9 cellular contexts compared by ENCODE assay signal in genomic region chr19:4304509-4305252, GRCh38. TPM values are rescaled to one million over a fixed set of nuclear protein-coding genes. Genes with fewer than 3 reads are reported as not detected.
DNase-seq lines count a peak whose midpoint lies in the region; ATAC-seq and TF ChIP-seq lines count a peak whose summit lies in the region.
"Had no signal": no experiment of that assay in that cellular context is flagged by ENCODE, and none has a peak within 500 bp of the region (broad histone marks: within the 10 kb centered on the region; RNA-seq: fewer than 3 reads in every experiment).

Gene FSD1 (plus strand): TSS chr19:4304598. CDS start chr19:4304747, 149 bp downstream.

- H3K4me3 ChIP-seq in BLaER1 treated with 17β-estradiol and CSF1 and Interleukin-3, amounts not matched to agents 10 nM and 100 nM, result peak within 1 kb of the TSS; percentile 42 to 70 (median 59)

- peak within 1 kb of the TSS; percentile 39 to 85 (median 72) for H3K4me2 ChIP-seq in BLaER1 treated with 17β-estradiol and CSF1 and Interleukin-3, amounts not matched to agents 10 nM and 100 nM

- H3K9me3 ChIP-seq in BLaER1 treated with 17β-estradiol and CSF1 and Interleukin-3, amounts not matched to agents 10 nM and 100 nM (replicated peaks in 1 of 11), result no peaks in the 10 kb centered on the region

- no peaks in the 10 kb centered on the region; a peak in 1 of 22 replicates for H4K20me1 ChIP-seq in BLaER1 treated with 17β-estradiol and CSF1 and Interleukin-3, amounts not matched to agents 10 nM and 100 nM

- no peak for ATAC-seq in HG03097 (IDR thresholded peaks at IDR 0.05; ENCODE audit: low FRiP score, unreplicated experiment)

- H3K4me3 Mint-ChIP-seq in HFFc6, result peak within 1 kb of the TSS; percentile 64

- no peaks in the 10 kb centered on the region for H3K27me3 ChIP-seq in BLaER1 treated with 17β-estradiol and CSF1 and Interleukin-3, amounts not matched to agents 10 nM and 100 nM

- TF ChIP-seq CTCF in HFFc6 (IDR thresholded peaks at IDR 0.05) (no peak), RWPE1 (conservative IDR thresholded peaks at IDR 0.05; ENCODE audit: low read depth) (no peak)

- peak within 1 kb of the TSS in 8 of 11 experiments; percentile 25 to 67 (median 54); a peak in 10 of 22 replicates for H3K9ac ChIP-seq in BLaER1 treated with 17β-estradiol and CSF1 and Interleukin-3, amounts not matched to agents 10 nM and 100 nM

- H3K4me1 Mint-ChIP-seq in HFFc6 (ENCODE audit: low read depth), result no peaks in the 10 kb centered on the region

- peaks cover 10 to 39% (median 27%) of the 10 kb centered on the region in 10 experiments; a peak in 19 of 20 replicates for H3K4me1 ChIP-seq in BLaER1 treated with 17β-estradiol and CSF1 and Interleukin-3, amounts not matched to agents 10 nM and 100 nM

- H3K27ac ChIP-seq in BLaER1 treated with 17β-estradiol and CSF1 and Interleukin-3, amounts not matched to agents 10 nM and 100 nM, result no peak within 1 kb of the TSS
- no peak within 1 kb of the TSS for H3K27ac ChIP-seq in RWPE1

- DNase-seq in HFFc6, result peak; percentile 50
- peak; percentile 92 for DNase-seq in RWPE1 (ENCODE audit: low spot score)
- DNase-seq in activated effector memory CD4-positive, alpha-beta T cell treated with anti-CD3 and anti-CD28 coated beads, Interleukin-2, amount 50 U/mL, for 16 hours, result peak; percentile 84
- peak; percentile 98 for DNase-seq in hepatic stellate cell (ENCODE audit: low spot score)
- DNase-seq in stimulated activated CD4-positive, alpha-beta T cell treated with anti-CD3 and anti-CD28 coated beads, Interleukin-1b, Interleukin-23, amount 100 ng/mL, for 48 hours, result peak; percentile 82
- no peak for DNase-seq in AML-193 (lab: John Stamatoyannopoulos, UW)

- no peak within 1 kb of the TSS for H3K27ac Mint-ChIP-seq in HFFc6

- CTCF ChIA-PET in RWPE1 (lab: Yijun Ruan, JAX), result interaction anchor here (1.3 kb wide), 1 partner anchor 38 kb away, joined by 6 read pairs; no protein-coding TSS in a partner anchor

- peaks cover 5% of the 10 kb centered on the region; the same call in 1 of the 2 replicates for H3K36me3 Mint-ChIP-seq in HFFc6 (ENCODE audit: low read depth)

- H3K9me3 Mint-ChIP-seq in HFFc6, result no peaks in the 10 kb centered on the region

- peaks cover 2% of the 10 kb centered on the region for H3K27me3 Mint-ChIP-seq in HFFc6 (ENCODE audit: insufficient read depth)

- H3K36me3 ChIP-seq in BLaER1 treated with 17β-estradiol and CSF1 and Interleukin-3, amounts not matched to agents 10 nM and 100 nM, result peaks cover 0 to 19% (median 5%) of the 10 kb centered on the region in 11 experiments; a peak in 7 of 22 replicates

- POLR2A ChIA-PET in RWPE1 (lab: Yijun Ruan, JAX; ENCODE audit: low non-redundant PET), result no interaction called here

RNA-seq across cellular contexts. Expression of gene FSD1, which starts in this region (rescaled TPM):
- 10 to 100 TPM in 5 of 6 experiments, 1 to 10 TPM in 1; 9.2 to 15.2 (median 12.2) TPM for total RNA-seq in HFFc6 (2021; fragmentation: NEBNext Ultra II Directional; extraction: Animal tissue kit (Norgen Biotek cat#: 25700))
- total RNA-seq: subcutaneous adipose tissue had no signal

Comparison
In these comparisons a context has a peak if more than half of its experiments do, and no peak if none do; other contexts are left out.
1. DNase-seq: peak in HFFc6 (single experiment), RWPE1 (single experiment), activated effector memory CD4-positive, alpha-beta T cell treated with anti-CD3 and anti-CD28 coated beads, Interleukin-2, amount 50 U/mL, for 16 hours (single experiment), hepatic stellate cell (single experiment) and stimulated activated CD4-positive, alpha-beta T cell treated with anti-CD3 and anti-CD28 coated beads, Interleukin-1b, Interleukin-23, amount 100 ng/mL, for 48 hours (single experiment); none in AML-193 (0 of 2).